Comparison of ENCODE assay signal across 26 cellular contexts in genomic region chr17:21530311-21530710, GRCh38.
DNase-seq lines count a peak whose midpoint lies in the region; ATAC-seq, FAIRE-seq and TF ChIP-seq lines count a peak whose summit lies in the region.
"Had no signal": no experiment of that assay in that cellular context is flagged by ENCODE, and none has a peak within 500 bp of the region (broad histone marks: within the 10 kb centered on the region; RNA-seq: fewer than 3 reads in every experiment).

No MANE protein-coding gene starts in this region.

- TF ChIP-seq POLR2A in suprapubic skin (IDR thresholded peaks at IDR 0.05) (no peak), adrenal gland (IDR thresholded peaks at IDR 0.05) (no peak)

- POLR2A ChIA-PET in HEK293 (lab: Yijun Ruan, JAX): no interaction called here

- H3K36me3 ChIP-seq in HEK293 (ENCODE audit: control insufficient read depth in 2 of 2, insufficient read depth in 1 of 2, low read length in 2 of 2) (peaks cover 0 to 46% of the 10 kb centered on the region in 2 experiments; a peak in 2 of 3 replicates), mucosa of descending colon (ENCODE audit: low read depth) (no peaks in the 10 kb centered on the region), small intestine (ENCODE audit: control insufficient read depth in 2 of 2, insufficient read depth in 2 of 2, low read length in 2 of 2) (no peaks in the 10 kb centered on the region), suprapubic skin (peaks cover 22% of the 10 kb centered on the region), adrenal gland (replicated peaks in 1 of 2) (peaks cover 0 to 22% of the 10 kb centered on the region in 2 donors)

- H3K9me3 ChIP-seq in HEK293 (ENCODE audit: control insufficient read depth, insufficient read depth, low read depth, low read length): no peaks in the 10 kb centered on the region
- H3K9me3 ChIP-seq in mucosa of descending colon: no peaks in the 10 kb centered on the region
- H3K9me3 ChIP-seq in small intestine (ENCODE audit: control insufficient read depth, low read depth): no peaks in the 10 kb centered on the region
- no peaks in the 10 kb centered on the region for H3K9me3 ChIP-seq in suprapubic skin
- H3K9me3 ChIP-seq in adrenal gland (replicated peaks in 1 of 3): no peaks in the 10 kb centered on the region
- H3K9me3 ChIP-seq: BLaER1, HAP-1 had no signal

- no peak for TF ChIP-seq CTCF in HEK293 (tag by site-specific recombination; IDR thresholded peaks at IDR 0.05)
- no peak for TF ChIP-seq CTCF in epithelial cell of esophagus (IDR thresholded peaks at IDR 0.05; ENCODE audit: insufficient read depth, low read depth, low read length, missing control alignments)
- no peak for TF ChIP-seq CTCF in mucosa of descending colon (IDR thresholded peaks at IDR 0.05)
- TF ChIP-seq CTCF in suprapubic skin (IDR thresholded peaks at IDR 0.05): no peak
- TF ChIP-seq CTCF in adrenal gland (IDR thresholded peaks at IDR 0.05): no peak

- ATAC-seq in mucosa of descending colon: peak; percentile 32
- ATAC-seq in GM21723 (IDR thresholded peaks at IDR 0.05; ENCODE audit: unreplicated experiment): no peak
- ATAC-seq: GM23338, HepG2, Panc1 had no signal

- DNase-seq in epithelial cell of esophagus (ENCODE audit: low read depth) (peak; percentile 34), mucosa of descending colon (no peak), small intestine (peak; percentile 20), suprapubic skin (ENCODE audit: low spot score in 2 of 2) (no peak), adrenal gland (no peak)
- DNase-seq: CD4-positive, CD25-positive, alpha-beta regulatory T cell; DMS53; Karpas-422; NCI-H1092; NCI-H1417 treated with DMSO at 0.1 percent for 48 hours; NCI-H187; NCI-H2081 treated with DMSO at 0.1 percent for 48 hours; NCI-H2171; NCI-H226; NCI-H510A; NCI-H69; SHP77 treated with DMSO at 0.1 percent for 48 hours had no signal

- no peaks in the 10 kb centered on the region for H3K27me3 ChIP-seq in small intestine (ENCODE audit: control insufficient read depth in 2 of 2, insufficient read depth in 2 of 2, low read length in 2 of 2)
- no peaks in the 10 kb centered on the region for H3K27me3 ChIP-seq in suprapubic skin
- H3K27me3 ChIP-seq in adrenal gland: no peaks in the 10 kb centered on the region
- H3K27me3 ChIP-seq: BLaER1 had no signal

- no peak for TF ChIP-seq EP300 in suprapubic skin (IDR thresholded peaks at IDR 0.05)

- WGBS in small intestine, 3 donors: 21 to 49% (median 44%) methylated on average over 5 of the region's 5 CpGs
- 31% methylated on average over 5 of the region's 5 CpGs for WGBS in suprapubic skin
- WGBS in adrenal gland, 4 donors: 58 to 69% (median 64%) methylated on average over 5 of the region's 5 CpGs

- intact Hi-C loops in mucosa of descending colon (cut with DNase I, micrococcal nuclease) (no loop called here), adrenal gland (cut with DNase I) (no loop called here)

- CTCF ChIA-PET in HEK293 (lab: Yijun Ruan, JAX): no interaction called here

- H3K27ac ChIP-seq in HEK293 (ENCODE audit: extremely low read depth, low read depth, low read length) (no peak overlapping the region), small intestine (ENCODE audit: low read depth in 1 of 2, low read length in 1 of 2) (no peak overlapping the region), suprapubic skin (no peak overlapping the region), adrenal gland (no peak overlapping the region)
- H3K27ac ChIP-seq: BLaER1 had no signal

- H3K4me3 ChIP-seq in HEK293 (ENCODE audit: low read depth, low read length) (no peak overlapping the region), epithelial cell of esophagus (ENCODE audit: low read length) (no peak overlapping the region), mucosa of descending colon (no peak overlapping the region), small intestine (ENCODE audit: low read depth in 1 of 2, low read length in 2 of 2) (no peak overlapping the region), suprapubic skin (no peak overlapping the region), adrenal gland (no peak overlapping the region)
- H3K4me3 ChIP-seq: BLaER1, GM23338, HAP-1 had no signal

- no peak for FAIRE-seq in small intestine (lab: Jason Lieb, UNC)
- FAIRE-seq: A204.1, G401.6, HepG2 had no signal

- H3K4me1 ChIP-seq in HEK293 (ENCODE audit: control insufficient read depth, insufficient read depth, low read length) (no peaks in the 10 kb centered on the region), mucosa of descending colon (ENCODE audit: low read depth) (no peaks in the 10 kb centered on the region), small intestine (ENCODE audit: control insufficient read depth in 2 of 2, insufficient read depth in 1 of 2, low read depth in 1 of 2, low read length in 1 of 2) (no peaks in the 10 kb centered on the region), suprapubic skin (no peaks in the 10 kb centered on the region), adrenal gland (replicated peaks in 1 of 2) (no peaks in the 10 kb centered on the region)
- H3K4me1 ChIP-seq: HAP-1 had no signal

TF ChIP-seq in HEK293, 187 proteins besides CTCF, POLR2A, EP300 and RAD21:
- TF ChIP-seq FEZF1 (tag by site-specific recombination; IDR thresholded peaks at IDR 0.05) (peak; percentile 65), SCRT2 (tag by site-specific recombination; IDR thresholded peaks at IDR 0.05) (peak; percentile 80), ZBTB17 (tag by site-specific recombination; IDR thresholded peaks at IDR 0.05) (peak; percentile 69), ZNF146 (tag by site-specific recombination; IDR thresholded peaks at IDR 0.05) (no peak), ZNF324 (tag by site-specific recombination; IDR thresholded peaks at IDR 0.05) (no peak), ZNF837 (tag by site-specific recombination; IDR thresholded peaks at IDR 0.05) (no peak)

Comparison
In these comparisons a context has a peak if more than half of its experiments do, and no peak if none do; other contexts are left out.
1. DNase-seq: peak in epithelial cell of esophagus (single experiment) and small intestine (single experiment); none in mucosa of descending colon (0 of 3), suprapubic skin (0 of 2) and adrenal gland (0 of 7).